ENCODE assay signal across 9 cellular contexts in the genomic region with DNA sequence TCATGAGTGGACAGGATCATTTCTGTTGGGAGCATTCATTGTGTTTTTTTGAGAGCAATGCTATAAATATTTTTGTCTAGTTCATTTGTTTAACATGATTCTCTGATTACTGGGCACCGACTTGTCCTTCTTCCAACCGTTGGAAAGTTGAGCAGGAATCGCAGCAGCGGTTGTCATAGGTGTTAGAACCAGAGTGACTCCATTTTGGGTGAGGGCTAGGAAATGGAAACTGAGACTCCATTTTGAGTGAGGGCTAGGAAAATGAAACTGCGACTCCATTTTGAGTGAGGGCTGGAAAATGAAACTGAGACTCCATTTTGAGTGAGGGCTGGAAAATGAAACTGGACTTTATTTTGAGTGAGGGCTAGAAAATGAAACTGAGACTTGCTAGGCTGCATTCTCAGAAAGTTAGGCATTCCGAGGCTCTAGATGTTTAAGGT.
DNase-seq lines count a peak whose midpoint lies in the region; ATAC-seq and TF ChIP-seq lines count a peak whose summit lies in the region.
"Had no signal": no experiment of that assay in that cellular context is flagged by ENCODE, and none has a peak within 500 bp of the region (broad histone marks: within the 10 kb centered on the region; RNA-seq: fewer than 3 reads in every experiment).

No MANE protein-coding gene starts in this region.

- WGBS in GM23248 (ENCODE audit: low coverage in 1 of 2, low lambda C conversion rate in 2 of 2, missing lambda C conversion rate in 2 of 2), 2 experiments, result 52 to 53% methylated on average over 6 of the region's 6 CpGs

- peak overlapping the region; percentile 74 for H2AFZ ChIP-seq in GM23248
- peak overlapping the region; percentile 72 for H2AFZ ChIP-seq in KMS-11 (ENCODE audit: low read depth)

- H3K9me2 ChIP-seq in GM23248 (ENCODE audit: insufficient read depth), result no peaks in the 10 kb centered on the region

- H3K4me1 ChIP-seq in GM23248 (ENCODE audit: insufficient read depth), result no peaks in the 10 kb centered on the region
- peaks cover 28% of the 10 kb centered on the region for H3K4me1 ChIP-seq in KMS-11 (ENCODE audit: low read depth, poor library complexity, severe bottlenecking)

- H3K36me3 ChIP-seq in GM23248 (ENCODE audit: low read depth) (no peaks in the 10 kb centered on the region), KMS-11 (ENCODE audit: insufficient read depth) (no peaks in the 10 kb centered on the region)

- ATAC-seq in left lobe of liver, result no peak

- no peaks in the 10 kb centered on the region for H4K20me1 ChIP-seq in GM23248 (ENCODE audit: insufficient read depth)
- no peaks in the 10 kb centered on the region for H4K20me1 ChIP-seq in KMS-11 (ENCODE audit: insufficient read depth)

- H3K9me3 ChIP-seq in GM23248 (ENCODE audit: low read depth), result no peaks in the 10 kb centered on the region

- in situ Hi-C loops in GM23248 (cut with MboI), result no loop called here
- in situ Hi-C loops in astrocyte of the spinal cord (cut with HindIII; ENCODE audit: low sequenced_read_pairs), result no loop called here

- H3K27me3 ChIP-seq in GM23248 (replicated peaks; ENCODE audit: insufficient read depth) (no peaks in the 10 kb centered on the region), KMS-11 (ENCODE audit: insufficient read depth, low read depth) (no peaks in the 10 kb centered on the region)

- no peak overlapping the region for H3K9ac ChIP-seq in GM23248
- H3K9ac ChIP-seq in KMS-11, result peak overlapping the region; percentile 2; the same call in 1 of the 2 replicates

- H3K4me2 ChIP-seq in GM23248 (ENCODE audit: unreplicated experiment), result no peak overlapping the region
- H3K4me2 ChIP-seq in KMS-11, result peak overlapping the region; percentile 18; the same call in 1 of the 2 replicates

- H3K79me2 ChIP-seq in GM23248 (ENCODE audit: insufficient read depth) (no peaks in the 10 kb centered on the region), KMS-11 (ENCODE audit: insufficient read depth, low read depth) (no peaks in the 10 kb centered on the region)

- no peak for TF ChIP-seq CTCF in KMS-11 (conservative IDR thresholded peaks at IDR 0.05; ENCODE audit: low read depth, low read length)
- no peak for TF ChIP-seq CTCF in astrocyte of the spinal cord (IDR thresholded peaks at IDR 0.05; ENCODE audit: low read depth, low read length)

- DNase-seq in DMS79 treated with DMSO at 0.1 percent for 48 hours (lab: John Stamatoyannopoulos, UW) (peak; percentile 2), DMS79 (lab: John Stamatoyannopoulos, UW) (no peak), GM23248 (peak; percentile 11), astrocyte of the spinal cord (ENCODE audit: low read depth, low spot score) (peak; percentile 1), left lobe of liver (ENCODE audit: low spot score) (no peak), iPS-NIHi7 (ENCODE audit: extremely low spot score) (no peak), dermis blood vessel endothelial cell (no peak)

- H3K27ac ChIP-seq in GM23248 (no peak overlapping the region), KMS-11 (peak overlapping the region; percentile 38; the same call in 1 of the 2 replicates)
- H3K27ac ChIP-seq: 22Rv1 had no signal

- H3K4me3 ChIP-seq in GM23248 (no peak overlapping the region), KMS-11 (IDR thresholded peaks at IDR 0.05; ENCODE audit: insufficient read depth, low read depth, low read length) (no peak overlapping the region), astrocyte of the spinal cord (ENCODE audit: low read depth, low read length) (no peak overlapping the region)

- H3F3A ChIP-seq in GM23248 (ENCODE audit: insufficient read depth), result no peaks in the 10 kb centered on the region

Comparison
In these comparisons a context has a peak if more than half of its experiments do, and no peak if none do; other contexts are left out.
1. DNase-seq: peak in DMS79 treated with DMSO at 0.1 percent for 48 hours (single experiment), GM23248 (single experiment) and astrocyte of the spinal cord (single experiment); none in DMS79 (single experiment), left lobe of liver (single experiment), iPS-NIHi7 (single experiment) and dermis blood vessel endothelial cell (single experiment).